In the genomic region with DNA sequence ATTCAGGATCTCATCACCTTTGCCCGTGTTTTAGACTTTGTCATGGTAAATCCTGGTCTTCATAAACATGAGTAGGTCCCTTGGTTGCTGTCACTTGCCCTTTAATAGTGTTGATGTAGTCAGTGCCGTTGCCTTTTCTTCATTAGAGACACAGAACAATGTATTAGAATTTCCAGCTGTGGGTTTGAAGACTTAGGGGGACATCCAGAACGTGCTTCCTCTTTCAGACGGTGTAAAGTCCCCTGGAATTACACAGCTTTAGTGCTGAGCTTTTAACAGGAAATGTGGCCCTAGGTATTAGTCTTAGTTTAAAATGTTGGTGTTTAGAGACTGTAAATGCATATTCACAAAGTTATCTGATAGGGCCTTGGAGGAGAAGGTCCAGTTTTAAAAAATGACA, we compare ENCODE assay signal across 17 cellular contexts. TPM values are rescaled to one million over a fixed set of nuclear protein-coding genes. Genes with fewer than 3 reads are reported as not detected.
DNase-seq lines count a peak whose midpoint lies in the region; ATAC-seq, FAIRE-seq and TF ChIP-seq lines count a peak whose summit lies in the region.
"Had no signal": no experiment of that assay in that cellular context is flagged by ENCODE, and none has a peak within 500 bp of the region (broad histone marks: within the 10 kb centered on the region; RNA-seq: fewer than 3 reads in every experiment).

No MANE protein-coding gene starts in this region.

- H4K20me1 ChIP-seq in K562 (replicated peaks; ENCODE audit: control insufficient read depth, insufficient read depth, low read length), result no peaks in the 10 kb centered on the region

- H3K4me1 ChIP-seq in K562 (replicated peaks in 1 of 2; ENCODE audit: control insufficient read depth in 2 of 2, insufficient read depth in 2 of 2, low read length in 2 of 2), result no peaks in the 10 kb centered on the region
- H3K4me1 ChIP-seq in ovary (ENCODE audit: insufficient read depth), result no peaks in the 10 kb centered on the region
- H3K4me1 ChIP-seq: heart right ventricle, right atrium auricular region had no signal

- no peaks in the 10 kb centered on the region for H3K79me2 ChIP-seq in K562 (ENCODE audit: control insufficient read depth, insufficient read depth, low read length)

- H3K9me1 ChIP-seq in K562 (ENCODE audit: control insufficient read depth, insufficient read depth, low read length), result no peaks in the 10 kb centered on the region

- TF ChIP-seq EP300 in K562 (IDR thresholded peaks at IDR 0.05; ENCODE audit: low read length) (no peak), ovary (IDR thresholded peaks at IDR 0.05) (no peak)

- intact Hi-C loops in K562 (cut with micrococcal nuclease) (no loop called here), ovary (cut with DNase I) (no loop called here)

- POLR2A ChIA-PET in K562 (lab: Yijun Ruan, JAX), result interaction anchor here (1.1 to 1.6 kb wide), 2 partner anchors 9 to 33 kb away, joined by 4 read pairs; a partner anchor contains a TSS

- 86% methylated on average over 4 of the region's 4 CpGs for WGBS in K562 (ENCODE audit: insufficient coverage, low coverage, missing lambda C conversion rate)
- 87 to 91% (median 89%) methylated on average over 4 of the region's 4 CpGs for WGBS in ovary, 3 donors

- no peaks in the 10 kb centered on the region for H3K9me3 Mint-ChIP-seq in T-helper 2 cell treated with Interferon-gamma antibody and Interleukin-4, amounts not matched to agents 5 μg/mL and 100 μg/mL, for 36 hours
- H3K9me3 Mint-ChIP-seq: central memory CD8-positive, alpha-beta T cell had no signal

- TF ChIP-seq CTCF in GM06990 (IDR thresholded peaks at IDR 0.05; ENCODE audit: insufficient read depth, low read length, poor library complexity, severe bottlenecking) (no peak), K562 (IDR thresholded peaks at IDR 0.05 in 2 of 3, conservative IDR thresholded peaks at IDR 0.05 in 1 of 3; ENCODE audit: insufficient read depth in 2 of 3, low read depth in 1 of 3, low read length in 3 of 3) (no peak), ovary (IDR thresholded peaks at IDR 0.05) (no peak)

- DNase-seq in GM06990 (ENCODE audit: extremely low read depth, insufficient read length), result peak; percentile 44
- no peak for DNase-seq in K562 (ENCODE audit: extremely low read depth in 1 of 4, low spot score in 3 of 4)
- DNase-seq in T-helper 2 cell treated with Interferon-gamma antibody and Interleukin-4, amounts not matched to agents 5 μg/mL and 100 μg/mL, for 36 hours (ENCODE audit: low spot score), result no peak
- DNase-seq in pons (ENCODE audit: low spot score), result no peak
- no peak for DNase-seq in ovary
- DNase-seq in cerebellum (ENCODE audit: low spot score), result no peak
- DNase-seq: DMS79; heart right ventricle; left cardiac atrium; NCI-H82; Right ventricle myocardium superior; stimulated activated CD4-positive, alpha-beta T cell treated with anti-CD3 and anti-CD28 coated beads, Interleukin-2, amount 100 ng/mL, for 24 hours had no signal

- no TSS peak for BruUV-seq in K562 (replicated peaks; lab: Mats Ljungman, UMichigan)

- in situ Hi-C loops in K562 (cut with MboI), result no loop called here

- H3K27ac Mint-ChIP-seq in T-helper 2 cell treated with Interferon-gamma antibody and Interleukin-4, amounts not matched to agents 5 μg/mL and 100 μg/mL, for 36 hours, result no peak overlapping the region

- CTCF ChIA-PET in K562 (lab: Yijun Ruan, JAX; ENCODE audit: low intra/inter-chr PET ratio), result no interaction called here

- H3K27me3 ChIP-seq in GM06990 (replicated peaks; ENCODE audit: control insufficient read depth, insufficient read depth, low read length) (no peaks in the 10 kb centered on the region), K562 (ENCODE audit: control insufficient read depth in 2 of 2, insufficient read depth in 2 of 2, low read length in 2 of 2) (no peaks in the 10 kb centered on the region), ovary (no peaks in the 10 kb centered on the region)
- H3K27me3 ChIP-seq: heart right ventricle, right atrium auricular region had no signal

- H3K36me3 Mint-ChIP-seq in T-helper 2 cell treated with Interferon-gamma antibody and Interleukin-4, amounts not matched to agents 5 μg/mL and 100 μg/mL, for 36 hours (ENCODE audit: low read depth), result peaks cover 35% of the 10 kb centered on the region

- H3K4me2 ChIP-seq in K562 (ENCODE audit: insufficient read depth, low read length), result no peak overlapping the region

- no peaks in the 10 kb centered on the region for H3K27me3 Mint-ChIP-seq in T-helper 2 cell treated with Interferon-gamma antibody and Interleukin-4, amounts not matched to agents 5 μg/mL and 100 μg/mL, for 36 hours (ENCODE audit: low read depth)
- H3K27me3 Mint-ChIP-seq: central memory CD8-positive, alpha-beta T cell had no signal

- ATAC-seq in GM18868 (IDR thresholded peaks at IDR 0.05; ENCODE audit: unreplicated experiment), result peak; percentile 69
- ATAC-seq in HG03039 (IDR thresholded peaks at IDR 0.05; ENCODE audit: unreplicated experiment), result peak; percentile 43
- ATAC-seq in K562, result no peak
- ATAC-seq: heart right ventricle, left cardiac atrium had no signal

- H3K36me3 ChIP-seq in GM06990 (ENCODE audit: control insufficient read depth, insufficient read depth, low read length) (peaks cover 13% of the 10 kb centered on the region), K562 (ENCODE audit: control insufficient read depth, insufficient read depth, low read length) (peaks cover 65% of the 10 kb centered on the region), ovary (no peaks in the 10 kb centered on the region)

- peak; percentile 40 for FAIRE-seq in K562 (lab: Jason Lieb, UNC)

- TF ChIP-seq RAD21 in K562 (CRISPR knock-in tag; conservative IDR thresholded peaks at IDR 0.05 in 1 of 2, IDR thresholded peaks at IDR 0.05 in 1 of 2), result no peak

- TF ChIP-seq POLR2A in K562 (conservative IDR thresholded peaks at IDR 0.05) (no peak), ovary (IDR thresholded peaks at IDR 0.05) (no peak)

- no peak overlapping the region for H3K27ac ChIP-seq in K562 (ENCODE audit: extremely low read depth, low read depth, low read length)
- no peak overlapping the region for H3K27ac ChIP-seq in ovary
- H3K27ac ChIP-seq: heart right ventricle, HL-60, right atrium auricular region had no signal

- no peak overlapping the region for H3K9ac ChIP-seq in K562 (ENCODE audit: insufficient read depth in 1 of 2, low read depth in 2 of 2, low read length in 2 of 2)

- H3K4me3 Mint-ChIP-seq in T-helper 2 cell treated with Interferon-gamma antibody and Interleukin-4, amounts not matched to agents 5 μg/mL and 100 μg/mL, for 36 hours, result no peak overlapping the region
- H3K4me3 Mint-ChIP-seq: central memory CD8-positive, alpha-beta T cell had no signal

- no peaks in the 10 kb centered on the region for H3K4me1 Mint-ChIP-seq in T-helper 2 cell treated with Interferon-gamma antibody and Interleukin-4, amounts not matched to agents 5 μg/mL and 100 μg/mL, for 36 hours (ENCODE audit: low read depth)

- no peak overlapping the region for H3K4me3 ChIP-seq in GM06990 (replicated peaks; ENCODE audit: low read depth, low read length)
- H3K4me3 ChIP-seq in K562, result no peak overlapping the region
- no peak overlapping the region for H3K4me3 ChIP-seq in ovary
- H3K4me3 ChIP-seq: heart right ventricle, right atrium auricular region had no signal

- no peak overlapping the region for H2AFZ ChIP-seq in K562 (ENCODE audit: low read depth, low read length)

- no peaks in the 10 kb centered on the region for H3K9me3 ChIP-seq in K562 (replicated peaks; ENCODE audit: control insufficient read depth, insufficient read depth, low read depth, low read length)
- no peaks in the 10 kb centered on the region for H3K9me3 ChIP-seq in ovary
- H3K9me3 ChIP-seq: heart right ventricle, right atrium auricular region had no signal

RNA-seq across cellular contexts. Expression of a gene that starts 8.8 kb away (rescaled TPM):
- total RNA-seq in K562 (2011; cell fraction: chromatin; rRNA removed; ENCODE audit: low replicate concordance), result 161 and 276 TPM in 2 replicates
- 65.2 and 96.1 TPM in 2 replicates for total RNA-seq in K562 (2011; cell fraction: nucleolus; rRNA removed)
- total RNA-seq in K562 (2011; cell fraction: nucleoplasm; rRNA removed), result 143 and 236 TPM in 2 replicates
- total RNA-seq in K562 (2014; rRNA removed) (39.0 and 40.6 TPM in 2 replicates), K562 (2014; rRNA removed; fragmentation: Illumina TruSeq; extraction: Trizol) (26.6 and 33.1 TPM in 2 replicates), K562 (2015; rRNA removed; fragmentation: Illumina TruSeq; extraction: Trizol) (32.6 and 33.7 TPM in 2 replicates), K562 (2021) (28.6 and 29.2 TPM in 2 replicates), ovary (100 to 1,000 TPM in 2 of 7 donors, 10 to 100 TPM in 5; 44.4 to 192 (median 61.6) TPM), cerebellum (100 TPM)
- polyA plus RNA-seq in K562 (2011; rRNA removed) (75.3 and 78.4 TPM in 2 replicates), K562 (2014; fragmentation: Illumina TruSeq; extraction: Trizol) (55.1 and 56.8 TPM in 2 replicates), K562 (2014; fragmentation: Nextera tagmentation; extraction: Ambion mirVana) (1 to 10 TPM; 4.6 to 5.4 TPM), K562 (2014; rRNA removed) (30.3 and 112 TPM in 2 replicates), ovary (10 to 100 TPM; 20.9 to 69.6 TPM)
- polyA plus RNA-seq in K562 (2011; cell fraction: cytosol; rRNA removed), result 32.3 and 52.2 TPM in 2 replicates
- polyA plus RNA-seq in K562 (2011; cell fraction: nucleus; rRNA removed), result 110 and 115 TPM in 2 replicates
- polyA plus RNA-seq in K562 (2012), result 16.3 and 17.8 TPM in 2 replicates
- polyA minus RNA-seq in K562 (2011; rRNA and poly(A)+ RNA removed), result 132 and 162 TPM in 2 replicates
- 27.7 and 35.1 TPM in 2 replicates for polyA minus RNA-seq in K562 (2011; cell fraction: cytosol; rRNA and poly(A)+ RNA removed)
- 33.9 and 66.8 TPM in 2 replicates for polyA minus RNA-seq in K562 (2011; cell fraction: nucleus; rRNA and poly(A)+ RNA removed)

RNA-seq across cellular contexts. Expression of a gene that starts 32.5 kb away (rescaled TPM):
- total RNA-seq in K562 (2011; cell fraction: chromatin; rRNA removed; ENCODE audit: low replicate concordance), result 9.2 and 23.4 TPM in 2 replicates
- total RNA-seq in K562 (2011; cell fraction: nucleolus; rRNA removed), result 6.2 and 7.2 TPM in 2 replicates
- total RNA-seq in K562 (2011; cell fraction: nucleoplasm; rRNA removed), result 13.4 and 20.8 TPM in 2 replicates
- total RNA-seq in K562 (2014; rRNA removed), result 105 and 106 TPM in 2 replicates
- total RNA-seq in K562 (2014; rRNA removed; fragmentation: Illumina TruSeq; extraction: Trizol), result 82.1 and 94.8 TPM in 2 replicates
- total RNA-seq in K562 (2015; rRNA removed; fragmentation: Illumina TruSeq; extraction: Trizol), result 67.5 and 77.6 TPM in 2 replicates
- total RNA-seq in K562 (2021), result 76.3 and 83.8 TPM in 2 replicates
- polyA plus RNA-seq in K562 (2011; rRNA removed), result 53.4 and 64.9 TPM in 2 replicates
- 11.2 and 17.6 TPM in 2 replicates for polyA plus RNA-seq in K562 (2011; cell fraction: cytosol; rRNA removed)
- 8.3 and 15.6 TPM in 2 replicates for polyA plus RNA-seq in K562 (2011; cell fraction: nucleus; rRNA removed)
- polyA plus RNA-seq in K562 (2012), result 47.8 and 58.7 TPM in 2 replicates
- polyA plus RNA-seq in K562 (2014; fragmentation: Illumina TruSeq; extraction: Trizol), result 72.1 and 87.6 TPM in 2 replicates
- polyA plus RNA-seq in K562 (2014; fragmentation: Nextera tagmentation; extraction: Ambion mirVana), result 10 to 100 TPM; 35.7 to 47.5 TPM
- polyA plus RNA-seq in K562 (2014; rRNA removed), result 47.2 and 48.9 TPM in 2 replicates
- polyA minus RNA-seq in K562 (2011; rRNA and poly(A)+ RNA removed), result 80.8 and 120 TPM in 2 replicates
- 29.3 and 41.4 TPM in 2 replicates for polyA minus RNA-seq in K562 (2011; cell fraction: cytosol; rRNA and poly(A)+ RNA removed)
- 5.9 and 10.3 TPM in 2 replicates for polyA minus RNA-seq in K562 (2011; cell fraction: nucleus; rRNA and poly(A)+ RNA removed)
- total RNA-seq in ovary, result 10 to 100 TPM; 23.8 to 70.5 (median 58.0) TPM
- 10 to 100 TPM; 16.8 to 49.6 TPM for polyA plus RNA-seq in ovary
- total RNA-seq in cerebellum, result 44.1 TPM

RNA-seq across cellular contexts. Expression of a gene that starts 45.5 kb away (rescaled TPM):
- total RNA-seq in K562 (2011; cell fraction: chromatin; rRNA removed; ENCODE audit: low replicate concordance), result 71.3 and 88.5 TPM in 2 replicates
- 44.5 and 49.2 TPM in 2 replicates for total RNA-seq in K562 (2011; cell fraction: nucleolus; rRNA removed)
- 48.2 and 50.5 TPM in 2 replicates for total RNA-seq in K562 (2011; cell fraction: nucleoplasm; rRNA removed)
- 12.8 and 17.5 TPM in 2 replicates for total RNA-seq in K562 (2014; rRNA removed)
- 7.9 and 8.7 TPM in 2 replicates for total RNA-seq in K562 (2014; rRNA removed; fragmentation: Illumina TruSeq; extraction: Trizol)
- 9.3 and 10.0 TPM in 2 replicates for total RNA-seq in K562 (2015; rRNA removed; fragmentation: Illumina TruSeq; extraction: Trizol)
- 24.0 and 24.4 TPM in 2 replicates for total RNA-seq in K562 (2021)
- 13.4 and 20.8 TPM in 2 replicates for polyA plus RNA-seq in K562 (2011; rRNA removed)
- 12.4 and 14.0 TPM in 2 replicates for polyA plus RNA-seq in K562 (2011; cell fraction: cytosol; rRNA removed)
- 29.7 and 37.4 TPM in 2 replicates for polyA plus RNA-seq in K562 (2011; cell fraction: nucleus; rRNA removed)
- polyA plus RNA-seq in K562 (2012), result 12.3 and 12.8 TPM in 2 replicates
- polyA plus RNA-seq in K562 (2014; fragmentation: Illumina TruSeq; extraction: Trizol), result 13.4 and 14.2 TPM in 2 replicates
- polyA plus RNA-seq in K562 (2014; fragmentation: Nextera tagmentation; extraction: Ambion mirVana), result 1 to 10 TPM; 8.4 to 9.3 TPM
- 11.8 and 11.9 TPM in 2 replicates for polyA plus RNA-seq in K562 (2014; rRNA removed)
- polyA minus RNA-seq in K562 (2011; rRNA and poly(A)+ RNA removed), result 21.3 and 23.2 TPM in 2 replicates
- 15.6 and 20.1 TPM in 2 replicates for polyA minus RNA-seq in K562 (2011; cell fraction: cytosol; rRNA and poly(A)+ RNA removed)
- 18.7 and 27.2 TPM in 2 replicates for polyA minus RNA-seq in K562 (2011; cell fraction: nucleus; rRNA and poly(A)+ RNA removed)
- total RNA-seq in ovary, result 10 to 100 TPM; 20.0 to 36.2 (median 27.5) TPM
- 10 to 100 TPM in 1 of 2 donors, 1 to 10 TPM in 1; 9.5 to 11.4 TPM for polyA plus RNA-seq in ovary
- 19.2 TPM for total RNA-seq in cerebellum
